ENCODE assay signal across 8 cellular contexts in the genomic region with DNA sequence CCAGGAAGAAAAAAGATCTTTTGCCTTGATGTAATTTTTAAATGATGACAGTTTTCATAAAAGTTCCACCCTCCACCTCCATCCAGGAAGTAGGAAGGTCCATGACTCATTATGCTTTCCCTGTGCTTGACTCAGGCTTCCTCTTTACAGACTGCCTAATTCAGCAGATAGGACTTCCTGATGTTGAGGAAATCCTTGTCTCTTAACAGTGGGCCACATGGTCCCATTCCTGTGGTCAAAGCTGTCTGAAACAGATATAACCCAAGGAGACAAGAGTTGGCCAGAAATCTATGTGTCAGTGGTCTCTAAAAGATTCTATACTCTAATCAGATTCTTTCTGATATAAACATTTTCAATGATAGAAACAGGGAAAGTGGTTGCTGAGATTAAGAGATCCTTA.
DNase-seq lines count a peak whose midpoint lies in the region; ATAC-seq, FAIRE-seq and TF ChIP-seq lines count a peak whose summit lies in the region.

No MANE protein-coding gene starts in this region.

- no peaks in the 10 kb centered on the region for H3K36me3 Mint-ChIP-seq in activated T-cell treated with anti-CD3 and anti-CD28 coated beads, Interleukin-2, amount 50 U/mL, for 72 hours (ENCODE audit: insufficient read depth in 2 of 2)

- H3K4me3 ChIP-seq in retinal pigment epithelial cell (ENCODE audit: low read length), result no peak overlapping the region

- ATAC-seq in activated T-cell treated with anti-CD3 and anti-CD28 coated beads, Interleukin-2, amount 50 U/mL, for 72 hours (replicated peaks in 1 of 2), result peak in 1 of 2 donors; percentile 45
- ATAC-seq in foreskin keratinocyte, result peak; percentile 99

- no peak for DNase-seq in activated T-cell treated with anti-CD3 and anti-CD28 coated beads, Interleukin-2, amount 50 U/mL, for 72 hours
- DNase-seq in activated T-cell treated with anti-CD3 and anti-CD28 coated beads, Interleukin-2, amount 50 U/mL, for 48 hours, result no peak
- DNase-seq in SKM-1 treated with dmso at 0.1 percent for 144 hours (lab: John Stamatoyannopoulos, UW; ENCODE audit: unreplicated experiment) (peak; percentile 83), foreskin keratinocyte (peak; percentile 76 to 90), retinal pigment epithelial cell (ENCODE audit: low read depth) (peak; percentile 40), D721Med (ENCODE audit: insufficient read length, low spot score) (no peak)
- no peak for DNase-seq in stimulated activated naive CD4-positive, alpha-beta T cell treated with Interleukin-2 at 50 U/mL for 16 hours (lab: John Stamatoyannopoulos, UW)
- no peak for DNase-seq in stimulated activated CD4-positive, alpha-beta T cell treated with anti-CD3 and anti-CD28 coated beads, Interleukin-4, amount 100 ng/mL, for 4 hours

- H3K4me1 Mint-ChIP-seq in activated T-cell treated with anti-CD3 and anti-CD28 coated beads, Interleukin-2, amount 50 U/mL, for 72 hours (ENCODE audit: low read depth), result peaks cover 13% of the 10 kb centered on the region

- H3K27me3 ChIP-seq in foreskin keratinocyte, result no peaks in the 10 kb centered on the region

- H3K9me3 Mint-ChIP-seq in activated T-cell treated with anti-CD3 and anti-CD28 coated beads, Interleukin-2, amount 50 U/mL, for 72 hours, result peaks cover 2 to 7% of the 10 kb centered on the region in 2 donors

- peaks cover 20% of the 10 kb centered on the region for H3K4me1 ChIP-seq in foreskin keratinocyte

- peak overlapping the region; percentile 39 for H3K27ac ChIP-seq in foreskin keratinocyte

- peak overlapping the region; percentile 34 for H3K27ac Mint-ChIP-seq in activated T-cell treated with anti-CD3 and anti-CD28 coated beads, Interleukin-2, amount 50 U/mL, for 72 hours

- H3K27me3 Mint-ChIP-seq in activated T-cell treated with anti-CD3 and anti-CD28 coated beads, Interleukin-2, amount 50 U/mL, for 72 hours (ENCODE audit: low read depth), result no peaks in the 10 kb centered on the region

- H3K4me3 Mint-ChIP-seq in activated T-cell treated with anti-CD3 and anti-CD28 coated beads, Interleukin-2, amount 50 U/mL, for 72 hours, result no peak overlapping the region

- no peak for FAIRE-seq in D721Med (lab: Jason Lieb, UNC)

- TF ChIP-seq CTCF in foreskin keratinocyte (conservative IDR thresholded peaks at IDR 0.05) (no peak), retinal pigment epithelial cell (conservative IDR thresholded peaks at IDR 0.05; ENCODE audit: low read depth, low read length) (no peak), D721Med (IDR thresholded peaks at IDR 0.05; ENCODE audit: insufficient read depth, missing control alignments) (no peak)

Comparison
In these comparisons a context has a peak if more than half of its experiments do, and no peak if none do; other contexts are left out.
1. DNase-seq: peak in SKM-1 treated with dmso at 0.1 percent for 144 hours (single experiment), foreskin keratinocyte (2 of 2) and retinal pigment epithelial cell (single experiment); none in activated T-cell treated with anti-CD3 and anti-CD28 coated beads, Interleukin-2, amount 50 U/mL, for 72 hours (0 of 2), activated T-cell treated with anti-CD3 and anti-CD28 coated beads, Interleukin-2, amount 50 U/mL, for 48 hours (0 of 2), D721Med (single experiment), stimulated activated naive CD4-positive, alpha-beta T cell treated with Interleukin-2 at 50 U/mL for 16 hours (single experiment) and stimulated activated CD4-positive, alpha-beta T cell treated with anti-CD3 and anti-CD28 coated beads, Interleukin-4, amount 100 ng/mL, for 4 hours (0 of 2).